ENCODE assay signal across 8 cellular contexts in genomic region chr7:46157931-46158330, GRCh38.
"Had no signal": no experiment of that assay in that cellular context is flagged by ENCODE, and none has a peak within 500 bp of the region (broad histone marks: within the 10 kb centered on the region; RNA-seq: fewer than 3 reads in every experiment).

No MANE protein-coding gene starts in this region.

- H3K4me3 ChIP-seq: HAP-1, K562 had no signal

- H3K9me3 ChIP-seq: HAP-1 had no signal

- H3K4me3 Mint-ChIP-seq: HFFc6 had no signal

- ATAC-seq: HCT116, HepG2, K562 had no signal

- H3K9me3 Mint-ChIP-seq: HFFc6 had no signal

- H3K27ac Mint-ChIP-seq: HFFc6 had no signal

- H3K27ac ChIP-seq: HL-60 had no signal

- H3K4me1 ChIP-seq: HAP-1 had no signal

- DNase-seq: GOT3, H7, HFFc6 had no signal

- H3K36me3 ChIP-seq: HAP-1 had no signal
